In the genomic region with DNA sequence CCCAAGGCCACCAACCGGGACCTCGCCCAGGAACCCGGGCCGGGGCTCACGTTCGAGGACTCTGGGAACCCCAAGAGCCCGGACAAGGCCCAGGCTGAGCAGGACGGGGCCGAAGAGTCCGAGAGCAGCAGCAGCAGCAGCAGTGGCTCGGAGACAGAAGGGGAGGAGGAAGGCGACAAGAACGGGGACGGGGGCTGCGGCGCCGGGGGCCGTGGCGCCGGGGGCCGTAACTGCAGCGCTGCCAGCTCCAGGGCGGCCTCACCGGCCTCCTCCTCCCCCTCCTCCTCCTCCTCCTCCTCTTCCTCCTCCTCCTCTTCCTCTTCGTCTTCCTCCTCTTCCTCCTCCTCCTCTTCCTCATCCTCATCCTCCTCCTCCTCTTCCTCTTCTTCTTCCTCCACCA, we compare ENCODE assay signal across 2 cellular contexts.
A peak's percentile ranks its signal among the peaks of the same experiment; 100 is the strongest.
DNase-seq lines count a peak whose midpoint lies in the region; ATAC-seq, FAIRE-seq and TF ChIP-seq lines count a peak whose summit lies in the region.
"Not testable (repeated sequence)": the region's sequence is repeated elsewhere in the genome, so short reads cannot be mapped to it uniquely, and the experiment has no call there.

No MANE protein-coding gene starts in this region.

- not testable (repeated sequence) for H3K9me3 ChIP-seq in kidney (ENCODE audit: control insufficient read depth in 1 of 2, low read length in 2 of 2); upper lobe of right lung

- H3K4me3 ChIP-seq in kidney (ENCODE audit: low read length in 2 of 2); upper lobe of right lung: not testable (repeated sequence)

- not testable (repeated sequence) for H3K36me3 ChIP-seq in kidney (ENCODE audit: control insufficient read depth in 1 of 2, insufficient read depth in 2 of 2, low read length in 2 of 2); upper lobe of right lung

- not testable (repeated sequence) for FAIRE-seq in kidney (lab: Jason Lieb, UNC)

- peak; percentile 29 for DNase-seq in kidney
- not testable (repeated sequence) for DNase-seq in upper lobe of right lung

- H3K9ac ChIP-seq in kidney (ENCODE audit: low read length in 2 of 2): not testable (repeated sequence)

- peak; percentile 11 for ATAC-seq in upper lobe of right lung

- TF ChIP-seq CTCF in kidney (IDR thresholded peaks at IDR 0.05; ENCODE audit: borderline replicate concordance, extremely low read depth, insufficient read depth); upper lobe of right lung (IDR thresholded peaks at IDR 0.05): not testable (repeated sequence)

- not testable (repeated sequence) for H3K4me1 ChIP-seq in kidney (ENCODE audit: control insufficient read depth in 1 of 2, insufficient read depth in 1 of 2, low read depth in 1 of 2, low read length in 2 of 2); upper lobe of right lung

- H3K27ac ChIP-seq in kidney (ENCODE audit: low read depth in 2 of 2, low read length in 2 of 2); upper lobe of right lung: not testable (repeated sequence)

- not testable (repeated sequence) for H3K27me3 ChIP-seq in upper lobe of right lung

- intact Hi-C loops in kidney (cut with DNase I); upper lobe of right lung (cut with DNase I): not testable (repeated sequence)
